ENCODE assay signal across 40 cellular contexts in the genomic region with DNA sequence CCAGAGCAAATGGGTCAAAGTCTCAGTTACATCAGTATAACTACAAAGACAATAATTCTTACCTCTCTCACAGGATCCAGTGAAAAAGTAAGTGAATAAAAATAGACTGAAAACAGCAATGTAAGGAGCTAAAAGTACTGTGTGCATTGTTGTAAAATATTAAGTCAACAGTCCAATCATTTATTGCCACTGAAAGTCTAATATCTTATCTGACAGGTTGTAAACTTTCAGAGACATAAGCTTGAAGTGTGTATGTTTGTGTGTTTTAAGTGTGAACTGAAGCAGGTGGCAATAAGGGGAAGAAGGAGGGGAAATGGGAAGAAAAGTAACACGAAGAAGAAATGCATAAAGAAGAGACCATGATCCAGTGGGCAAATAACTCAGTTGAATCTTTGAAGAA.
"Had no signal": no experiment of that assay in that cellular context is flagged by ENCODE, and none has a peak within 500 bp of the region (broad histone marks: within the 10 kb centered on the region; RNA-seq: fewer than 3 reads in every experiment).

No MANE protein-coding gene starts in this region.

- H3K4me1 ChIP-seq: adrenal gland, ascending aorta, breast epithelium had no signal

- H3K4me3 ChIP-seq: adrenal gland, ascending aorta, body of pancreas, breast epithelium, cardiac muscle cell had no signal

- ATAC-seq: activated naive CD4-positive, alpha-beta T cell treated with anti-CD3 and anti-CD28 coated beads, Interleukin-2, amount 50 U/mL, for 72 hours; activated naive CD8-positive, alpha-beta T cell treated with anti-CD3 and anti-CD28 coated beads, Interleukin-2, amount 50 U/mL, for 24 hours; activated T-cell treated with anti-CD3 and anti-CD28 coated beads, Interleukin-2, amount 50 U/mL, for 4 hours; activated T-cell treated with anti-CD3 and anti-CD28 coated beads, Interleukin-2, amount 50 U/mL, for 72 hours; activated T-helper 17 cell treated with anti-CD3 and anti-CD28 coated beads, Interleukin-2, amount 50 U/mL, for 72 hours; body of pancreas had no signal

- H3K36me3 Mint-ChIP-seq: activated naive CD4-positive, alpha-beta T cell treated with anti-CD3 and anti-CD28 coated beads, Interleukin-2, amount 10 ng/mL, durations not matched to agents 7 days and 5 days; activated naive CD4-positive, alpha-beta T cell treated with anti-CD3 and anti-CD28 coated beads, Interleukin-2, amount 50 U/mL, for 24 hours; activated naive CD8-positive, alpha-beta T cell; activated naive CD8-positive, alpha-beta T cell treated with anti-CD3 and anti-CD28 coated beads for 36 hours; activated naive CD8-positive, alpha-beta T cell treated with anti-CD3 and anti-CD28 coated beads, Interleukin-2, amount 10 ng/mL, durations not matched to agents 7 days and 5 days had no signal

- H3K36me3 ChIP-seq: adrenal gland, ascending aorta, brain microvascular endothelial cell, breast epithelium, cardiac muscle cell had no signal

- H3K4me3 Mint-ChIP-seq: activated naive CD4-positive, alpha-beta T cell treated with anti-CD3 and anti-CD28 coated beads for 36 hours; activated naive CD4-positive, alpha-beta T cell treated with anti-CD3 and anti-CD28 coated beads, Interleukin-2, amount 10 ng/mL, durations not matched to agents 7 days and 5 days; activated naive CD4-positive, alpha-beta T cell treated with anti-CD3 and anti-CD28 coated beads, Interleukin-2, amount 50 U/mL, for 24 hours; activated naive CD8-positive, alpha-beta T cell; activated naive CD8-positive, alpha-beta T cell treated with anti-CD3 and anti-CD28 coated beads for 36 hours; activated naive CD8-positive, alpha-beta T cell treated with anti-CD3 and anti-CD28 coated beads, Interleukin-2, amount 10 ng/mL, durations not matched to agents 7 days and 5 days; activated naive CD8-positive, alpha-beta T cell treated with anti-CD3 and anti-CD28 coated beads, Interleukin-2, amount 50 U/mL, for 24 hours; activated T-cell treated with anti-CD3 and anti-CD28 coated beads, Interleukin-2, amount 50 U/mL, for 24 hours; activated T-cell treated with anti-CD3 and anti-CD28 coated beads, Interleukin-2, amount 50 U/mL, for 4 hours; activated T-cell treated with anti-CD3 and anti-CD28 coated beads, Interleukin-2, amount 50 U/mL, for 72 hours; activated T-helper 1 cell treated with anti-CD3 and anti-CD28 coated beads, Interleukin-12 subunit alpha, Interleukin-12 subunit beta, Interleukin-2, Interleukin-4 antibody, amounts not matched to agents 30 ng/mL and 10 ng/mL and 1 ng/mL, durations not matched to agents 14 hours and 24 hours and 36 hours; activated T-helper 17 cell treated with anti-CD3 and anti-CD28 coated beads, Interleukin-2, amount 50 U/mL, for 72 hours; brain; central memory CD8-positive, alpha-beta T cell had no signal

- H3K27ac Mint-ChIP-seq: activated naive CD4-positive, alpha-beta T cell treated with anti-CD3 and anti-CD28 coated beads for 36 hours; activated naive CD4-positive, alpha-beta T cell treated with anti-CD3 and anti-CD28 coated beads, Interleukin-2, amount 10 ng/mL, durations not matched to agents 7 days and 5 days; activated naive CD4-positive, alpha-beta T cell treated with anti-CD3 and anti-CD28 coated beads, Interleukin-2, amount 50 U/mL, for 24 hours; activated naive CD4-positive, alpha-beta T cell treated with anti-CD3 and anti-CD28 coated beads, Interleukin-2, amount 50 U/mL, for 72 hours; activated naive CD8-positive, alpha-beta T cell; activated naive CD8-positive, alpha-beta T cell treated with anti-CD3 and anti-CD28 coated beads for 36 hours; activated naive CD8-positive, alpha-beta T cell treated with anti-CD3 and anti-CD28 coated beads, Interleukin-2, amount 10 ng/mL, durations not matched to agents 7 days and 5 days; activated naive CD8-positive, alpha-beta T cell treated with anti-CD3 and anti-CD28 coated beads, Interleukin-2, amount 50 U/mL, for 24 hours; activated T-cell treated with anti-CD3 and anti-CD28 coated beads, Interleukin-2, amount 50 U/mL, for 24 hours; activated T-cell treated with anti-CD3 and anti-CD28 coated beads, Interleukin-2, amount 50 U/mL, for 72 hours; activated T-helper 1 cell treated with anti-CD3 and anti-CD28 coated beads, Interleukin-12 subunit alpha, Interleukin-12 subunit beta, Interleukin-2, Interleukin-4 antibody, amounts not matched to agents 30 ng/mL and 10 ng/mL and 1 ng/mL, durations not matched to agents 14 hours and 24 hours and 36 hours; activated T-helper 17 cell treated with anti-CD3 and anti-CD28 coated beads, Interleukin-2, amount 50 U/mL, for 72 hours; activated T-helper 2 cell treated with anti-CD3 and anti-CD28 coated beads, Interferon-gamma antibody, Interleukin-2, Interleukin-4, amounts not matched to agents 10 μg/mL and 5 μg/mL and 100 μg/mL, durations not matched to agents 14 hours and 24 hours and 36 hours; brain had no signal

- DNase-seq: activated effector memory CD4-positive, alpha-beta T cell treated with anti-CD3 and anti-CD28 coated beads, Interleukin-2, amount 50 U/mL, for 16 hours; activated effector memory CD4-positive, alpha-beta T cell treated with Interleukin-2 at 50 U/mL for 16 hours; activated gamma-delta T cell; activated gamma-delta T cell treated with Interleukin-2 at 50 U/mL for 16 hours; activated naive CD4-positive, alpha-beta T cell; activated naive CD4-positive, alpha-beta T cell treated with anti-CD3 and anti-CD28 coated beads for 36 hours; activated naive CD4-positive, alpha-beta T cell treated with anti-CD3 and anti-CD28 coated beads, Interleukin-2, amount 10 ng/mL, durations not matched to agents 7 days and 5 days; activated naive CD4-positive, alpha-beta T cell treated with anti-CD3 and anti-CD28 coated beads, Interleukin-2, amount 50 U/mL, for 16 hours; activated naive CD4-positive, alpha-beta T cell treated with Interleukin-2 at 50 U/mL for 16 hours; activated naive CD8-positive, alpha-beta T cell treated with anti-CD3 and anti-CD28 coated beads for 36 hours; activated naive CD8-positive, alpha-beta T cell treated with anti-CD3 and anti-CD28 coated beads, Interleukin-2, amount 10 ng/mL, durations not matched to agents 7 days and 5 days; activated naive CD8-positive, alpha-beta T cell treated with anti-CD3 and anti-CD28 coated beads, Interleukin-2, amount 50 U/mL, for 24 hours; activated T-cell treated with anti-CD3 and anti-CD28 coated beads, Interleukin-2, amount 50 U/mL, for 1 hour; activated T-cell treated with anti-CD3 and anti-CD28 coated beads, Interleukin-2, amount 50 U/mL, for 24 hours; activated T-cell treated with anti-CD3 and anti-CD28 coated beads, Interleukin-2, amount 50 U/mL, for 4 hours; activated T-cell treated with anti-CD3 and anti-CD28 coated beads, Interleukin-2, amount 50 U/mL, for 48 hours; activated T-cell treated with anti-CD3 and anti-CD28 coated beads, Interleukin-2, amount 50 U/mL, for 72 hours; adrenal gland; amniotic stem cell; amygdala; anterior cingulate cortex; aorta; body of pancreas; brain microvascular endothelial cell; caudate nucleus; central memory CD4-positive, alpha-beta T cell; cerebellar nuclear complex had no signal

- H3K4me1 Mint-ChIP-seq: activated naive CD4-positive, alpha-beta T cell treated with anti-CD3 and anti-CD28 coated beads, Interleukin-2, amount 10 ng/mL, durations not matched to agents 7 days and 5 days; activated naive CD4-positive, alpha-beta T cell treated with anti-CD3 and anti-CD28 coated beads, Interleukin-2, amount 50 U/mL, for 24 hours; activated naive CD8-positive, alpha-beta T cell treated with anti-CD3 and anti-CD28 coated beads for 36 hours; activated naive CD8-positive, alpha-beta T cell treated with anti-CD3 and anti-CD28 coated beads, Interleukin-2, amount 10 ng/mL, durations not matched to agents 7 days and 5 days; activated naive CD8-positive, alpha-beta T cell treated with anti-CD3 and anti-CD28 coated beads, Interleukin-2, amount 50 U/mL, for 24 hours; activated T-helper 17 cell treated with anti-CD3 and anti-CD28 coated beads, Interleukin-2, amount 50 U/mL, for 72 hours; central memory CD8-positive, alpha-beta T cell had no signal

- H3K27me3 Mint-ChIP-seq: activated naive CD4-positive, alpha-beta T cell treated with anti-CD3 and anti-CD28 coated beads, Interleukin-2, amount 10 ng/mL, durations not matched to agents 7 days and 5 days; activated naive CD4-positive, alpha-beta T cell treated with anti-CD3 and anti-CD28 coated beads, Interleukin-2, amount 50 U/mL, for 24 hours; activated naive CD8-positive, alpha-beta T cell treated with anti-CD3 and anti-CD28 coated beads for 36 hours; activated naive CD8-positive, alpha-beta T cell treated with anti-CD3 and anti-CD28 coated beads, Interleukin-2, amount 10 ng/mL, durations not matched to agents 7 days and 5 days; activated naive CD8-positive, alpha-beta T cell treated with anti-CD3 and anti-CD28 coated beads, Interleukin-2, amount 50 U/mL, for 24 hours; activated T-cell treated with anti-CD3 and anti-CD28 coated beads, Interleukin-2, amount 50 U/mL, for 24 hours; activated T-helper 17 cell treated with anti-CD3 and anti-CD28 coated beads, Interleukin-2, amount 50 U/mL, for 72 hours; brain; central memory CD8-positive, alpha-beta T cell had no signal

- H3K27me3 ChIP-seq: adrenal gland, ascending aorta, body of pancreas, brain microvascular endothelial cell, breast epithelium, cardiac muscle cell had no signal

- H3K9me3 ChIP-seq: adrenal gland had no signal

- H3K27ac ChIP-seq: adrenal gland, ascending aorta, body of pancreas, brain microvascular endothelial cell, breast epithelium, cardiac muscle cell had no signal

- FAIRE-seq: astrocyte, bronchial epithelial cell had no signal
